In genomic region chr7:140734729-140735128, GRCh38 we compare ENCODE assay signal across 30 cellular contexts.
"Had no signal": no experiment of that assay in that cellular context is flagged by ENCODE, and none has a peak within 500 bp of the region (broad histone marks: within the 10 kb centered on the region; RNA-seq: fewer than 3 reads in every experiment).

No MANE protein-coding gene starts in this region.

- H3K27ac ChIP-seq: brain microvascular endothelial cell, epithelial cell of prostate, esophagus squamous epithelium, gastroesophageal sphincter, heart right ventricle, WERI-Rb-1 had no signal

- ATAC-seq: activated CD4-positive, CD25-positive, alpha-beta regulatory T cell treated with anti-CD3 and anti-CD28 coated beads, Interleukin-2, amount 50 U/mL, for 24 hours; activated CD8-positive, alpha-beta T cell treated with anti-CD3 and anti-CD28 coated beads for 36 hours; activated T-cell treated with anti-CD3 and anti-CD28 coated beads, Interleukin-2, amount 50 U/mL, for 4 hours; activated T-helper 17 cell treated with anti-CD3 and anti-CD28 coated beads, Interleukin-2, amount 50 U/mL, for 72 hours; gastroesophageal sphincter; heart right ventricle; T-helper 17 cell had no signal

- H3K36me3 ChIP-seq: brain microvascular endothelial cell had no signal

- H3K4me1 ChIP-seq: esophagus squamous epithelium, gastroesophageal sphincter, heart right ventricle had no signal

- H3K4me3 ChIP-seq: esophagus squamous epithelium, gastroesophageal sphincter, heart right ventricle had no signal

- H3K27me3 ChIP-seq: brain microvascular endothelial cell, esophagus squamous epithelium, gastroesophageal sphincter, heart right ventricle had no signal

- FAIRE-seq: astrocyte, bronchial epithelial cell, endometrium, endothelial cell of umbilical vein had no signal

- DNase-seq: activated B cell treated with CpG ODN at 0.5 μM for 24 hours; activated CD4-positive, alpha-beta T cell treated with anti-CD3 and anti-CD28 coated beads for 48 hours; activated CD4-positive, alpha-beta T cell treated with anti-CD3 and anti-CD28 coated beads, Interleukin-2, amount 50 U/mL, for 1 hour; activated CD4-positive, alpha-beta T cell treated with anti-CD3 and anti-CD28 coated beads, Interleukin-2, amount 50 U/mL, for 48 hours; activated CD8-positive, alpha-beta memory T cell treated with anti-CD3 and anti-CD28 coated beads for 24 hours; activated CD8-positive, alpha-beta T cell treated with anti-CD3 and anti-CD28 coated beads for 36 hours; activated effector memory CD4-positive, alpha-beta T cell treated with Interleukin-2 at 50 U/mL for 16 hours; activated gamma-delta T cell treated with Interleukin-2 at 50 U/mL for 16 hours; activated naive CD4-positive, alpha-beta T cell treated with anti-CD3 and anti-CD28 coated beads, Interleukin-2, amount 50 U/mL, for 16 hours; activated naive CD4-positive, alpha-beta T cell treated with Interleukin-2 at 50 U/mL for 16 hours; activated T-cell treated with anti-CD3 and anti-CD28 coated beads, Interleukin-2, amount 50 U/mL, for 4 hours; amniotic stem cell; anterior cingulate cortex; brain microvascular endothelial cell; cortex of kidney; effector CD8-positive, alpha-beta T cell; esophagus squamous epithelium; foreskin melanocyte; heart right ventricle; T-helper 17 cell; T1000; WERI-Rb-1 had no signal

- H3K9me3 ChIP-seq: esophagus squamous epithelium, gastroesophageal sphincter, heart right ventricle had no signal
